ENCODE assay signal across 4 cellular contexts in the genomic region with DNA sequence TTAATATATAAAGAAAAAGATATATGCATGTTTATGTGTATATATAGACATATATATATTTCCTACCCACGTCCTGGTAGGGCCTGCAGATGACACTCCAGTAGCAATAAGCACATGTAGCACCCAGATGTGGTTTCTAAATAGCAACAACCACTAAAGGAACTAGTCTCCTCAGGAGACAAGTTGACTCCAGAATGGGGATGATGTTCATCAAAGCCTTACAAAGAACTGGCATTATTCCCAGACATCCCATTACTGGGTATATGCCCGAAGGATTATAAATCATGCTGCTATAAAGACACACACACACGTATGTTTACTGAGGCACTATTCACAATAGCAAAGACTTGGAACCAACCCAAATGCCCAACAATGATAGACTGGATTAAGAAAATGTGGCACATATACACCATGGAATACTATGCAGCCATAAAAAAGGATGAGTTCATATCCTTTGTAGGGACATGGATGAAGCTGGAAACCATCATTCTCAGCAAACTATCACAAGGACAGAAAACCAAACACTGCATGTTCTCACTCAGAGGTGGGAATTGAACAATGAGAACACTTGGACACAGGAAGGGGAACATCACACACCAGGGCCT. TPM values are rescaled to one million over a fixed set of nuclear protein-coding genes. Genes with fewer than 3 reads are reported as not detected.
"Had no signal": no experiment of that assay in that cellular context is flagged by ENCODE, and none has a peak within 500 bp of the region (broad histone marks: within the 10 kb centered on the region; RNA-seq: fewer than 3 reads in every experiment).

No MANE protein-coding gene starts in this region.

RNA-seq across cellular contexts. Expression of a gene that starts 34.6 kb away (rescaled TPM):
- total RNA-seq: activated CD4-positive, alpha-beta T cell treated with anti-CD3 and anti-CD28 coated beads for 36 hours; activated naive CD8-positive, alpha-beta T cell treated with anti-CD3 and anti-CD28 coated beads for 36 hours; naive thymus-derived CD8-positive, alpha-beta T cell; pancreas had no signal
